Comparison of ENCODE assay signal across 9 cellular contexts in genomic region chr16:68289621-68290329, GRCh38. TPM values are rescaled to one million over a fixed set of nuclear protein-coding genes. Genes with fewer than 3 reads are reported as not detected.
DNase-seq lines count a peak whose midpoint lies in the region; ATAC-seq, FAIRE-seq and TF ChIP-seq lines count a peak whose summit lies in the region.
"Had no signal": no experiment of that assay in that cellular context is flagged by ENCODE, and none has a peak within 500 bp of the region (broad histone marks: within the 10 kb centered on the region; RNA-seq: fewer than 3 reads in every experiment).

No MANE protein-coding gene starts in this region.

- 0 out of 2 replicates have a peak, but pooled peaks have one; percentile 37 for TF ChIP-seq POLR2A in GM12878 (IDR thresholded peaks at IDR 0.05; ENCODE audit: low read depth, low read length)
- TF ChIP-seq POLR2A in H54 (IDR thresholded peaks at IDR 0.05; ENCODE audit: low read depth, low read length): no peak

- H3K4me2 ChIP-seq in OCI-LY3 (ENCODE audit: low read length) (peak overlapping the region; percentile 51), GM12878 (ENCODE audit: control insufficient read depth, insufficient read depth) (peak overlapping the region; percentile 67)

- 0 out of 2 replicates have a peak, but pooled peaks cover under 1% of the 10 kb centered on the region for H4K20me1 ChIP-seq in OCI-LY3 (ENCODE audit: insufficient read depth, low read length)
- H4K20me1 ChIP-seq in GM12878 (ENCODE audit: control insufficient read depth, insufficient read depth): no peaks in the 10 kb centered on the region

- POLR2A ChIA-PET in GM12878 (lab: Charles Lee): interaction anchor here (0.5 to 11.1 kb wide), 11 partner anchors 10 to 180 kb away, joined by 3 to 177 read pairs (median 5); partner anchors contain the start of genes PRMT7, SLC7A6 and SLC7A6OS

- no peak overlapping the region for H3K4me3 ChIP-seq in GM12865 (ENCODE audit: low read depth, low read length)
- 0 out of 2 replicates have a peak overlapping the region, but pooled peaks have one; percentile 7 for H3K4me3 ChIP-seq in OCI-LY3 (ENCODE audit: low read length)
- peak overlapping the region; percentile 29; the same call in 1 of the 2 replicates for H3K4me3 ChIP-seq in GM12878

- TF ChIP-seq EP300 in GM12878 (IDR thresholded peaks at IDR 0.05; ENCODE audit: borderline replicate concordance in 1 of 2, control insufficient read depth in 1 of 2, low read depth in 2 of 2, low read length in 2 of 2): 0 out of 4 replicates have a peak, but pooled peaks of 1 of the 2 experiments have one; percentile 11

- H3K27ac ChIP-seq in OCI-LY3 (ENCODE audit: low read length) (peak overlapping the region; percentile 55), GM12878 (ENCODE audit: control insufficient read depth, insufficient read depth) (peak overlapping the region; percentile 92)

- FAIRE-seq in GM12878 (lab: Jason Lieb, UNC) (peak; percentile 38), H54 (lab: Jason Lieb, UNC) (no peak)

- H3K79me2 ChIP-seq in OCI-LY3 (ENCODE audit: low read length): peaks cover 15% of the 10 kb centered on the region
- peaks cover 39% of the 10 kb centered on the region for H3K79me2 ChIP-seq in GM12878 (ENCODE audit: control insufficient read depth, insufficient read depth, low read length)

- RAD21 ChIA-PET in GM12878 (lab: Charles Lee; ENCODE audit: unreplicated experiment): interaction anchor here (0.6 to 4.9 kb wide), 13 partner anchors 9 to 48 kb away, joined by 3 to 55 read pairs (median 9); partner anchors contain the start of genes PRMT7, SLC7A6 and SLC7A6OS

- H3K27me3 ChIP-seq in OCI-LY3 (ENCODE audit: low read depth, low read length): no peaks in the 10 kb centered on the region
- H3K27me3 ChIP-seq in GM12878 (replicated peaks in 1 of 2; ENCODE audit: control insufficient read depth in 2 of 2, insufficient read depth in 2 of 2, low read length in 1 of 2): no peaks in the 10 kb centered on the region

- in situ Hi-C loops in GM12878 (cut with MboI): no loop called here

- H3K9ac ChIP-seq in OCI-LY3 (ENCODE audit: low read length) (peak overlapping the region; percentile 27; the same call in 1 of the 2 replicates), GM12878 (ENCODE audit: control insufficient read depth, insufficient read depth, low read length) (peak overlapping the region; percentile 59; the same call in 1 of the 2 replicates)

- H3K4me1 ChIP-seq in OCI-LY3 (ENCODE audit: low read length) (peaks cover 33% of the 10 kb centered on the region), GM12878 (ENCODE audit: control insufficient read depth, insufficient read depth, low read length) (peaks cover 57% of the 10 kb centered on the region)

- no peak for TF ChIP-seq RAD21 in GM12878 (IDR thresholded peaks at IDR 0.05; ENCODE audit: insufficient read depth, low read depth, low read length)

- DNase-seq in GM12865 (ENCODE audit: low read depth) (peak; percentile 84), GM12878 (ENCODE audit: low read depth, low spot score) (peak; percentile 77), NCI-H128 (lab: John Stamatoyannopoulos, UW; ENCODE audit: unreplicated experiment) (no peak), retina (no peak), H54 (ENCODE audit: insufficient read length, low spot score) (no peak)
- peak; percentile 67 for DNase-seq in stimulated activated CD4-positive, alpha-beta T cell treated with anti-CD3 and anti-CD28 coated beads, Interleukin-1b, Interleukin-23, amount 100 ng/mL, for 48 hours
- DNase-seq: IMR-90 had no signal

- TF ChIP-seq CTCF in GM12865 (IDR thresholded peaks at IDR 0.05; ENCODE audit: insufficient read depth, low read depth, low read length, missing control alignments): no peak
- no peak for TF ChIP-seq CTCF in OCI-LY3 (IDR thresholded peaks at IDR 0.05; ENCODE audit: low read depth, low read length)
- TF ChIP-seq CTCF in GM12878 (IDR thresholded peaks at IDR 0.05 in 2 of 3, conservative IDR thresholded peaks at IDR 0.05 in 1 of 3; ENCODE audit: control insufficient read depth in 2 of 3, extremely low read depth in 1 of 3, insufficient read depth in 1 of 3, low read depth in 3 of 3, low read length in 3 of 3): no peak

- H2AFZ ChIP-seq in OCI-LY3 (ENCODE audit: low read depth, low read length): no peak overlapping the region
- H2AFZ ChIP-seq in GM12878 (ENCODE audit: control insufficient read depth, low read depth, low read length): no peak overlapping the region

- peaks cover 48% of the 10 kb centered on the region for H3K36me3 ChIP-seq in OCI-LY3 (replicated peaks; ENCODE audit: low read depth, low read length)
- H3K36me3 ChIP-seq in GM12878 (ENCODE audit: control insufficient read depth in 2 of 2, insufficient read depth in 2 of 2, low read length in 1 of 2): peaks cover 30 to 31% of the 10 kb centered on the region in 2 experiments; a peak in 3 of 4 replicates

- H3K9me3 ChIP-seq in OCI-LY3 (ENCODE audit: insufficient read depth, low read length) (no peaks in the 10 kb centered on the region), GM12878 (replicated peaks; ENCODE audit: control insufficient read depth, insufficient read depth, low read length) (no peaks in the 10 kb centered on the region)

- intact Hi-C loops in GM12878 (cut with micrococcal nuclease; ENCODE audit: unreplicated experiment): loop anchor here (1.0 kb wide), 1 partner anchor 25 kb away; the partner anchor contains the start of gene SLC7A6

- ATAC-seq in GM21786 (IDR thresholded peaks at IDR 0.05; ENCODE audit: unreplicated experiment): peak; percentile 84
- ATAC-seq in GM12878: peak; percentile 95

- SMC1A ChIA-PET in GM12878 (lab: Charles Lee; ENCODE audit: uncharacterized antibody, unreplicated experiment): interaction anchor here (0.7 to 5.0 kb wide), 14 partner anchors 10 to 204 kb away, joined by 3 to 56 read pairs (median 8); partner anchors contain the start of genes PRMT7, SLC7A6 and SLC7A6OS

- BruUV-seq in GM12878 (replicated peaks; lab: Mats Ljungman, UMichigan): no TSS peak

- CTCF ChIA-PET in GM12878 (lab: Yijun Ruan, JAX): interaction anchor here (0.7 to 4.8 kb wide), 9 partner anchors 11 to 776 kb away, joined by 3 to 94 read pairs (median 3); partner anchors contain the start of gene SLC7A6

- WGBS in GM12878 (ENCODE audit: insufficient coverage, insufficient replicate concordance, low lambda C conversion rate, missing lambda C conversion rate): 43% methylated on average over 4 of the region's 4 CpGs

RNA-seq across cellular contexts. Expression of gene SLC7A6OS, which starts 21.0 kb away (rescaled TPM):
- 46.8 and 51.0 TPM in 2 replicates for total RNA-seq in GM12878 (2013; cell fraction: nucleolus; rRNA removed)
- total RNA-seq in GM12878 (2014; rRNA removed) (16.0 and 17.7 TPM in 2 replicates), GM12878 (2014; rRNA removed; fragmentation: Illumina TruSeq; extraction: Trizol) (17.7 and 18.1 TPM in 2 replicates), GM12878 (2021) (17.7 and 22.0 TPM in 2 replicates)
- polyA plus RNA-seq in GM12878 (2011; ENCODE audit: low read depth): 11.8 TPM
- polyA plus RNA-seq in GM12878 (2011; rRNA removed) (17.8 and 19.6 TPM in 2 replicates), GM12878 (2014; fragmentation: Illumina TruSeq; extraction: Trizol) (16.0 and 16.8 TPM in 2 replicates), GM12878 (2014; fragmentation: Nextera tagmentation; extraction: Ambion mirVana) (1 to 10 TPM; 2.9 to 6.4 TPM), GM12878 (2014; rRNA removed) (13.9 and 16.0 TPM in 2 replicates), GM12878 (2016; fragmentation: Nextera tagmentation; extraction: Ambion mirVana) (10 to 100 TPM; 23.8 to 27.4 TPM)
- polyA plus RNA-seq in GM12878 (2011; cell fraction: cytosol; rRNA removed): 8.7 and 9.2 TPM in 2 replicates
- polyA plus RNA-seq in GM12878 (2011; cell fraction: nucleus; rRNA removed): 28.2 and 29.3 TPM in 2 replicates
- 14.3 and 16.2 TPM in 2 replicates for polyA plus RNA-seq in GM12878 (2012)
- 11.2 and 13.8 TPM in 2 replicates for polyA minus RNA-seq in GM12878 (2011; rRNA and poly(A)+ RNA removed)
- polyA minus RNA-seq in GM12878 (2011; cell fraction: cytosol; rRNA and poly(A)+ RNA removed): 2.8 and 2.9 TPM in 2 replicates
- 10.0 and 16.6 TPM in 2 replicates for polyA minus RNA-seq in GM12878 (2011; cell fraction: nucleus; rRNA and poly(A)+ RNA removed)

RNA-seq across cellular contexts. Expression of gene PRMT7, which starts 21.0 kb away (rescaled TPM):
- 287 and 321 TPM in 2 replicates for total RNA-seq in GM12878 (2013; cell fraction: nucleolus; rRNA removed)
- 45.8 and 48.5 TPM in 2 replicates for total RNA-seq in GM12878 (2014; rRNA removed)
- total RNA-seq in GM12878 (2014; rRNA removed; fragmentation: Illumina TruSeq; extraction: Trizol): 32.6 and 33.4 TPM in 2 replicates
- total RNA-seq in GM12878 (2021): 45.4 and 47.6 TPM in 2 replicates
- polyA plus RNA-seq in GM12878 (2011; ENCODE audit: low read depth): 16.4 TPM
- polyA plus RNA-seq in GM12878 (2011; rRNA removed): 40.7 and 49.3 TPM in 2 replicates
- 51.4 and 85.8 TPM in 2 replicates for polyA plus RNA-seq in GM12878 (2011; cell fraction: cytosol; rRNA removed)
- 460 and 573 TPM in 2 replicates for polyA plus RNA-seq in GM12878 (2011; cell fraction: nucleus; rRNA removed)
- polyA plus RNA-seq in GM12878 (2012): 32.4 and 33.5 TPM in 2 replicates
- 28.6 and 43.3 TPM in 2 replicates for polyA plus RNA-seq in GM12878 (2014; fragmentation: Illumina TruSeq; extraction: Trizol)
- polyA plus RNA-seq in GM12878 (2014; fragmentation: Nextera tagmentation; extraction: Ambion mirVana): 1 to 10 TPM; 5.1 to 5.6 TPM
- 52.4 and 56.1 TPM in 2 replicates for polyA plus RNA-seq in GM12878 (2014; rRNA removed)
- 10 to 100 TPM; 36.9 to 40.7 TPM for polyA plus RNA-seq in GM12878 (2016; fragmentation: Nextera tagmentation; extraction: Ambion mirVana)
- 54.9 and 77.8 TPM in 2 replicates for polyA minus RNA-seq in GM12878 (2011; rRNA and poly(A)+ RNA removed)
- polyA minus RNA-seq in GM12878 (2011; cell fraction: cytosol; rRNA and poly(A)+ RNA removed): 20.1 and 21.9 TPM in 2 replicates
- 77.7 and 124 TPM in 2 replicates for polyA minus RNA-seq in GM12878 (2011; cell fraction: nucleus; rRNA and poly(A)+ RNA removed)

RNA-seq across cellular contexts. Expression of gene SLC7A6, which starts 25.4 kb away (rescaled TPM):
- 208 and 222 TPM in 2 replicates for total RNA-seq in GM12878 (2013; cell fraction: nucleolus; rRNA removed)
- 29.8 and 33.9 TPM in 2 replicates for total RNA-seq in GM12878 (2014; rRNA removed)
- total RNA-seq in GM12878 (2014; rRNA removed; fragmentation: Illumina TruSeq; extraction: Trizol): 27.4 and 27.5 TPM in 2 replicates
- 51.3 and 60.4 TPM in 2 replicates for total RNA-seq in GM12878 (2021)
- 28.5 TPM for polyA plus RNA-seq in GM12878 (2011; ENCODE audit: low read depth)
- polyA plus RNA-seq in GM12878 (2011; rRNA removed): 46.3 and 53.6 TPM in 2 replicates
- 49.2 and 50.2 TPM in 2 replicates for polyA plus RNA-seq in GM12878 (2011; cell fraction: cytosol; rRNA removed)
- polyA plus RNA-seq in GM12878 (2011; cell fraction: nucleus; rRNA removed): 208 and 220 TPM in 2 replicates
- polyA plus RNA-seq in GM12878 (2012): 25.9 and 29.0 TPM in 2 replicates
- polyA plus RNA-seq in GM12878 (2014; fragmentation: Illumina TruSeq; extraction: Trizol): 60.1 and 66.5 TPM in 2 replicates
- polyA plus RNA-seq in GM12878 (2014; fragmentation: Nextera tagmentation; extraction: Ambion mirVana): 1 to 10 TPM; 8.2 TPM
- 52.7 and 55.0 TPM in 2 replicates for polyA plus RNA-seq in GM12878 (2014; rRNA removed)
- polyA plus RNA-seq in GM12878 (2016; fragmentation: Nextera tagmentation; extraction: Ambion mirVana): 10 to 100 TPM; 26.6 to 27.4 TPM
- 106 and 130 TPM in 2 replicates for polyA minus RNA-seq in GM12878 (2011; rRNA and poly(A)+ RNA removed)
- polyA minus RNA-seq in GM12878 (2011; cell fraction: cytosol; rRNA and poly(A)+ RNA removed): 28.4 and 29.1 TPM in 2 replicates
- polyA minus RNA-seq in GM12878 (2011; cell fraction: nucleus; rRNA and poly(A)+ RNA removed): 45.0 and 65.2 TPM in 2 replicates

RNA-seq across cellular contexts. Expression of gene PLA2G15, which starts 44.6 kb away (rescaled TPM):
- total RNA-seq in GM12878 (2013; cell fraction: nucleolus; rRNA removed): 16.6 and 18.3 TPM in 2 replicates
- total RNA-seq in GM12878 (2014; rRNA removed) (8.2 and 8.4 TPM in 2 replicates), GM12878 (2014; rRNA removed; fragmentation: Illumina TruSeq; extraction: Trizol) (3.4 and 3.8 TPM in 2 replicates), GM12878 (2021) (7.6 and 7.8 TPM in 2 replicates)
- 3.6 TPM for polyA plus RNA-seq in GM12878 (2011; ENCODE audit: low read depth)
- polyA plus RNA-seq in GM12878 (2011; rRNA removed) (3.1 and 6.3 TPM in 2 replicates), GM12878 (2014; fragmentation: Illumina TruSeq; extraction: Trizol) (1.5 and 3.0 TPM in 2 replicates), GM12878 (2014; fragmentation: Nextera tagmentation; extraction: Ambion mirVana) (1 to 10 TPM in 1 of 2 experiments, under 1 TPM in 1; 0.31 to 1.1 TPM), GM12878 (2014; rRNA removed) (7.8 and 8.5 TPM in 2 replicates), GM12878 (2016; fragmentation: Nextera tagmentation; extraction: Ambion mirVana) (1 to 10 TPM; 7.3 to 9.4 TPM)
- polyA plus RNA-seq in GM12878 (2011; cell fraction: cytosol; rRNA removed): 8.2 and 8.9 TPM in 2 replicates
- 11.1 and 11.3 TPM in 2 replicates for polyA plus RNA-seq in GM12878 (2011; cell fraction: nucleus; rRNA removed)
- 5.8 and 8.0 TPM in 2 replicates for polyA plus RNA-seq in GM12878 (2012)
- 8.5 and 8.7 TPM in 2 replicates for polyA minus RNA-seq in GM12878 (2011; rRNA and poly(A)+ RNA removed)
- 4.8 and 5.7 TPM in 2 replicates for polyA minus RNA-seq in GM12878 (2011; cell fraction: cytosol; rRNA and poly(A)+ RNA removed)
- 4.1 and 7.2 TPM in 2 replicates for polyA minus RNA-seq in GM12878 (2011; cell fraction: nucleus; rRNA and poly(A)+ RNA removed)

RNA-seq across cellular contexts. Expression of gene ESRP2, which starts 53.8 kb away (rescaled TPM):
- total RNA-seq in GM12878 (2013; cell fraction: nucleolus; rRNA removed): not detected in 2 replicates
- total RNA-seq in GM12878 (2014; rRNA removed): 0.11 TPM in 1 of 2 replicates, not detected in the other
- 0.04 TPM in 1 of 2 replicates, not detected in the other for total RNA-seq in GM12878 (2014; rRNA removed; fragmentation: Illumina TruSeq; extraction: Trizol)
- 0.08 and 0.29 TPM in 2 replicates for total RNA-seq in GM12878 (2021)
- polyA plus RNA-seq in GM12878 (2011; ENCODE audit: low read depth): not detected
- not detected in 2 replicates for polyA plus RNA-seq in GM12878 (2011; rRNA removed)
- polyA plus RNA-seq in GM12878 (2011; cell fraction: cytosol; rRNA removed): not detected in 2 replicates
- 0.03 and 0.18 TPM in 2 replicates for polyA plus RNA-seq in GM12878 (2011; cell fraction: nucleus; rRNA removed)
- polyA plus RNA-seq in GM12878 (2012): 0.10 and 0.42 TPM in 2 replicates
- 0.06 TPM in 1 of 2 replicates, not detected in the other for polyA plus RNA-seq in GM12878 (2014; fragmentation: Illumina TruSeq; extraction: Trizol)
- polyA plus RNA-seq in GM12878 (2014; fragmentation: Nextera tagmentation; extraction: Ambion mirVana): under 1 TPM in 1 of 2 experiments, not detected in 1; 0.08 TPM
- 0.13 and 0.23 TPM in 2 replicates for polyA plus RNA-seq in GM12878 (2014; rRNA removed)
- polyA plus RNA-seq in GM12878 (2016; fragmentation: Nextera tagmentation; extraction: Ambion mirVana): under 1 TPM; 0.12 to 0.64 TPM
- 0.10 TPM in 1 of 2 replicates, not detected in the other for polyA minus RNA-seq in GM12878 (2011; rRNA and poly(A)+ RNA removed)
- 1.0 TPM in 1 of 2 replicates, not detected in the other for polyA minus RNA-seq in GM12878 (2011; cell fraction: cytosol; rRNA and poly(A)+ RNA removed)
- 0.36 and 0.38 TPM in 2 replicates for polyA minus RNA-seq in GM12878 (2011; cell fraction: nucleus; rRNA and poly(A)+ RNA removed)
- total RNA-seq: IMR-90 had no signal

Comparison
In these comparisons a context has a peak if more than half of its experiments do, and no peak if none do; other contexts are left out.
1. DNase-seq: peak in GM12865 (single experiment), GM12878 (single experiment) and stimulated activated CD4-positive, alpha-beta T cell treated with anti-CD3 and anti-CD28 coated beads, Interleukin-1b, Interleukin-23, amount 100 ng/mL, for 48 hours (single experiment); none in NCI-H128 (single experiment), retina (single experiment) and H54 (single experiment).